In genomic region chr14:23094666-23095195, GRCh38 we compare ENCODE assay signal across 1 cellular context.
TF ChIP-seq lines count a peak whose summit lies in the region.

Gene ACIN1 (minus strand): TSS chr14:23095136. CDS start chr14:23095112, 24 bp downstream.

TF ChIP-seq in K562, 482 proteins besides CTCF, POLR2A, EP300 and RAD21 (continued from another document):
- TF ChIP-seq BRD9 (IDR thresholded peaks at IDR 0.05; ENCODE audit: low read depth, partially characterized antibody) (no peak), TRIM28 (IDR thresholded peaks at IDR 0.05) (no peak)
